ENCODE assay signal across 24 cellular contexts in genomic region chr5:178365501-178366440, GRCh38.
"Had no signal": no experiment of that assay in that cellular context is flagged by ENCODE, and none has a peak within 500 bp of the region (broad histone marks: within the 10 kb centered on the region; RNA-seq: fewer than 3 reads in every experiment).

No MANE protein-coding gene starts in this region.

- H3K27me3 ChIP-seq: brain microvascular endothelial cell, pancreas, right lobe of liver, testis, upper lobe of left lung had no signal

- DNase-seq: activated B cell treated with CpG ODN at 0.5 μM for 24 hours; activated CD4-positive, alpha-beta T cell treated with anti-CD3 and anti-CD28 coated beads for 48 hours; activated CD8-positive, alpha-beta T cell treated with anti-CD3 and anti-CD28 coated beads for 36 hours; activated naive CD4-positive, alpha-beta T cell treated with anti-CD3 and anti-CD28 coated beads for 36 hours; activated naive CD8-positive, alpha-beta T cell treated with anti-CD3 and anti-CD28 coated beads, Interleukin-2, amount 50 U/mL, for 24 hours; activated T-cell treated with anti-CD3 and anti-CD28 coated beads, Interleukin-2, amount 50 U/mL, for 1 hour; anterior cingulate cortex; brain microvascular endothelial cell; erythroblast; foreskin melanocyte; hypothalamus; islet precursor cell; stimulated activated CD4-positive, alpha-beta T cell treated with anti-CD3 and anti-CD28 coated beads, Interleukin-4, amount 100 ng/mL, for 4 hours; T-cell; testis had no signal

- H3K9me3 ChIP-seq: lower lobe of right lung, pancreas, right lobe of liver, testis had no signal

- H3K4me1 Mint-ChIP-seq: activated B cell treated with CpG ODN at 0.5 μM for 24 hours; activated naive CD8-positive, alpha-beta T cell treated with anti-CD3 and anti-CD28 coated beads, Interleukin-2, amount 50 U/mL, for 24 hours; central memory CD8-positive, alpha-beta T cell; T-cell had no signal

- H3K36me3 Mint-ChIP-seq: stimulated activated memory B cell treated with anti-CD40 and anti-IgM and Interleukin-4, amounts not matched to agents 10 μg/mL and 1 μg/mL and 100 μg/mL, for 72 hours; T-cell had no signal

- H3K4me1 ChIP-seq: lower lobe of right lung, pancreas, right lobe of liver, testis had no signal

- H3K4me3 ChIP-seq: coronary artery, lower lobe of right lung, pancreas, right lobe of liver, smooth muscle cell, testis, upper lobe of left lung had no signal

- H3K27me3 Mint-ChIP-seq: activated B cell treated with CpG ODN at 0.5 μM for 24 hours had no signal

- H3K9me3 Mint-ChIP-seq: activated CD8-positive, alpha-beta T cell treated with anti-CD3 and anti-CD28 coated beads for 36 hours; activated T-helper 2 cell treated with anti-CD3 and anti-CD28 coated beads, Interferon-gamma antibody, Interleukin-2, Interleukin-4, amounts not matched to agents 10 μg/mL and 5 μg/mL and 100 μg/mL, durations not matched to agents 14 hours and 24 hours and 36 hours; central memory CD8-positive, alpha-beta T cell had no signal

- ATAC-seq: activated CD8-positive, alpha-beta T cell treated with anti-CD3 and anti-CD28 coated beads for 36 hours; activated naive CD8-positive, alpha-beta T cell treated with anti-CD3 and anti-CD28 coated beads, Interleukin-2, amount 50 U/mL, for 24 hours; lower lobe of right lung; pancreas; right lobe of liver; stimulated activated memory B cell treated with anti-CD40 and anti-IgM and Interleukin-4, amounts not matched to agents 10 μg/mL and 1 μg/mL and 100 μg/mL, for 72 hours; T-cell had no signal

- H3K27ac Mint-ChIP-seq: activated B cell treated with CpG ODN at 0.5 μM for 24 hours; activated CD8-positive, alpha-beta T cell treated with anti-CD3 and anti-CD28 coated beads for 36 hours; activated naive CD4-positive, alpha-beta T cell treated with anti-CD3 and anti-CD28 coated beads for 36 hours; activated naive CD8-positive, alpha-beta T cell treated with anti-CD3 and anti-CD28 coated beads, Interleukin-2, amount 50 U/mL, for 24 hours; activated T-helper 2 cell treated with anti-CD3 and anti-CD28 coated beads, Interferon-gamma antibody, Interleukin-2, Interleukin-4, amounts not matched to agents 10 μg/mL and 5 μg/mL and 100 μg/mL, durations not matched to agents 14 hours and 24 hours and 36 hours; stimulated activated memory B cell treated with anti-CD40 and anti-IgM and Interleukin-4, amounts not matched to agents 10 μg/mL and 1 μg/mL and 100 μg/mL, for 72 hours; T-cell had no signal

- H3K4me3 Mint-ChIP-seq: activated B cell treated with CpG ODN at 0.5 μM for 24 hours; activated CD8-positive, alpha-beta T cell treated with anti-CD3 and anti-CD28 coated beads for 36 hours; activated naive CD4-positive, alpha-beta T cell treated with anti-CD3 and anti-CD28 coated beads for 36 hours; activated naive CD8-positive, alpha-beta T cell treated with anti-CD3 and anti-CD28 coated beads, Interleukin-2, amount 50 U/mL, for 24 hours; central memory CD8-positive, alpha-beta T cell; stimulated activated memory B cell treated with anti-CD40 and anti-IgM and Interleukin-4, amounts not matched to agents 10 μg/mL and 1 μg/mL and 100 μg/mL, for 72 hours; T-cell had no signal

- H3K36me3 ChIP-seq: brain microvascular endothelial cell, lower lobe of right lung, pancreas, right lobe of liver, upper lobe of left lung had no signal
